Comparison of ENCODE assay signal across 8 cellular contexts in genomic region chr16:50986453-50986852, GRCh38.
"Had no signal": no experiment of that assay in that cellular context is flagged by ENCODE, and none has a peak within 500 bp of the region (broad histone marks: within the 10 kb centered on the region; RNA-seq: fewer than 3 reads in every experiment).

No MANE protein-coding gene starts in this region.

- ATAC-seq: GM12878 had no signal

- H3K4me3 ChIP-seq: GM12878 had no signal

- FAIRE-seq: G401.6, GM12878, GM12891, GM12892, GM18507, GM19239 had no signal

- DNase-seq: GDM1, GF-D8 had no signal
